13 cellular contexts compared by ENCODE assay signal in the genomic region with DNA sequence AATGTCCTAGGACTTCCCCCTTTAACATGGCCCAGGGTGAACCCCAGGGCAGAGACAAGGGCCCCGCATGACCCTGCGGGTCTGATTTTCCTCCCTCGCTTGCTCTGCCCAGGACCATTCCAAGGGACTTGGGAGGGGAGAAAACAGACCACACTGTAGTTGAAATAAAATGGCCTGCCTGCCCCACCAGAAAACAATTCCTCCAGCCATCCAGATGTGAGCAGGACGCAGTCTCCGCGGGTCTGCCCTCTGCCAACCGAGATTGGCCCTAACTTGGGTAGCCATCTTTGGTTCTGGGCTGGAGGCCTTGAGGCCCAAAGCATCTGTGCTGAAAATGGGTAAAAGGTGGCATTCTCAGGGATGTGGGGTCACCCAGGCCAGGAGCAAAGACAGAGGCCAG.
A peak's percentile ranks its signal among the peaks of the same experiment; 100 is the strongest.
DNase-seq lines count a peak whose midpoint lies in the region; ATAC-seq and TF ChIP-seq lines count a peak whose summit lies in the region.
"Had no signal": no experiment of that assay in that cellular context is flagged by ENCODE, and none has a peak within 500 bp of the region (broad histone marks: within the 10 kb centered on the region; RNA-seq: fewer than 3 reads in every experiment).

No MANE protein-coding gene starts in this region.

- H3K27ac Mint-ChIP-seq in osteocyte (ENCODE audit: unreplicated experiment) = peak overlapping the region; percentile 83
- H3K27ac Mint-ChIP-seq: activated naive CD8-positive, alpha-beta T cell treated with anti-CD3 and anti-CD28 coated beads, Interleukin-2, amount 10 ng/mL, durations not matched to agents 7 days and 5 days; stimulated activated naive CD8-positive, alpha-beta T cell treated with anti-CD3 and anti-CD28 coated beads, Interleukin-15, Interleukin-2, amounts not matched to agents 100 ng/mL and 50 ng/mL, for 24 hours had no signal

- H3K27me3 ChIP-seq in RWPE2 (ENCODE audit: insufficient read depth, poor library complexity, severe bottlenecking) (no peaks in the 10 kb centered on the region), endocrine pancreas (ENCODE audit: control insufficient read depth, insufficient read depth, low read length) (no peaks in the 10 kb centered on the region), tibial artery (no peaks in the 10 kb centered on the region)

- peaks cover 15% of the 10 kb centered on the region for H3K4me1 ChIP-seq in RWPE2 (ENCODE audit: insufficient read depth, poor library complexity, severe bottlenecking)
- no peaks in the 10 kb centered on the region for H3K4me1 ChIP-seq in endocrine pancreas (ENCODE audit: control insufficient read depth, insufficient read depth, low read length)
- peaks cover 18 to 69% (median 37%) of the 10 kb centered on the region in 4 donors for H3K4me1 ChIP-seq in tibial artery

- DNase-seq in RWPE2 (ENCODE audit: low spot score) (no peak), osteocyte (ENCODE audit: extremely low spot score, unreplicated experiment) (no peak), tibial artery (no peak), NCI-H146 (lab: John Stamatoyannopoulos, UW) (no peak), NCI-H2196 treated with DMSO at 0.1 percent for 48 hours (lab: John Stamatoyannopoulos, UW; ENCODE audit: unreplicated experiment) (no peak), mucosa of gallbladder (ENCODE audit: low spot score) (no peak)
- DNase-seq: activated naive CD8-positive, alpha-beta T cell treated with anti-CD3 and anti-CD28 coated beads, Interleukin-2, amount 10 ng/mL, durations not matched to agents 7 days and 5 days; COR-L47; effector CD8-positive, alpha-beta T cell; NCI-H69 had no signal

- H3K27me3 Mint-ChIP-seq in osteocyte (ENCODE audit: unreplicated experiment) = no peaks in the 10 kb centered on the region
- H3K27me3 Mint-ChIP-seq: activated naive CD8-positive, alpha-beta T cell treated with anti-CD3 and anti-CD28 coated beads, Interleukin-2, amount 10 ng/mL, durations not matched to agents 7 days and 5 days; stimulated activated naive CD8-positive, alpha-beta T cell treated with anti-CD3 and anti-CD28 coated beads, Interleukin-15, Interleukin-2, amounts not matched to agents 100 ng/mL and 50 ng/mL, for 24 hours had no signal

- intact Hi-C loops in tibial artery (cut with DNase I; ENCODE audit: low total_unique reads) = no loop called here

- H3K4me3 Mint-ChIP-seq in osteocyte (ENCODE audit: unreplicated experiment) = no peak overlapping the region
- H3K4me3 Mint-ChIP-seq: activated naive CD8-positive, alpha-beta T cell treated with anti-CD3 and anti-CD28 coated beads, Interleukin-2, amount 10 ng/mL, durations not matched to agents 7 days and 5 days; stimulated activated naive CD8-positive, alpha-beta T cell treated with anti-CD3 and anti-CD28 coated beads, Interleukin-15, Interleukin-2, amounts not matched to agents 100 ng/mL and 50 ng/mL, for 24 hours had no signal

- H3K9me3 Mint-ChIP-seq in osteocyte (ENCODE audit: unreplicated experiment) = no peaks in the 10 kb centered on the region
- H3K9me3 Mint-ChIP-seq: activated naive CD8-positive, alpha-beta T cell treated with anti-CD3 and anti-CD28 coated beads, Interleukin-2, amount 10 ng/mL, durations not matched to agents 7 days and 5 days; stimulated activated naive CD8-positive, alpha-beta T cell treated with anti-CD3 and anti-CD28 coated beads, Interleukin-15, Interleukin-2, amounts not matched to agents 100 ng/mL and 50 ng/mL, for 24 hours had no signal

- H3K36me3 ChIP-seq in RWPE2 (ENCODE audit: low read depth) = peaks cover 88% of the 10 kb centered on the region
- peaks cover 7% of the 10 kb centered on the region for H3K36me3 ChIP-seq in endocrine pancreas (ENCODE audit: control insufficient read depth, insufficient read depth, low read length)
- peaks cover 13 to 72% (median 56%) of the 10 kb centered on the region in 3 donors for H3K36me3 ChIP-seq in tibial artery

- ATAC-seq in RWPE2 (ENCODE audit: low read depth) (no peak), GM19452 (IDR thresholded peaks at IDR 0.05; ENCODE audit: unreplicated experiment) (no peak)

- H3K27ac ChIP-seq in RWPE2 (ENCODE audit: poor library complexity, severe bottlenecking) (peak overlapping the region; percentile 73), tibial artery (peak overlapping the region; percentile 85 to 90)

- H3K9ac ChIP-seq in endocrine pancreas (ENCODE audit: control insufficient read depth, insufficient read depth, low read length) = peak overlapping the region; percentile 54

- TF ChIP-seq CTCF in RWPE2 (IDR thresholded peaks at IDR 0.05; ENCODE audit: poor library complexity, severe bottlenecking) (no peak), osteocyte (IDR thresholded peaks at IDR 0.05) (no peak), tibial artery (IDR thresholded peaks at IDR 0.05) (no peak)

- peaks cover 10% of the 10 kb centered on the region for H3K36me3 Mint-ChIP-seq in osteocyte (ENCODE audit: unreplicated experiment)
- H3K36me3 Mint-ChIP-seq: activated naive CD8-positive, alpha-beta T cell treated with anti-CD3 and anti-CD28 coated beads, Interleukin-2, amount 10 ng/mL, durations not matched to agents 7 days and 5 days had no signal

- H3K9me3 ChIP-seq in RWPE2 (ENCODE audit: severe bottlenecking) (no peaks in the 10 kb centered on the region), endocrine pancreas (ENCODE audit: control insufficient read depth, low read length) (no peaks in the 10 kb centered on the region), tibial artery (no peaks in the 10 kb centered on the region)

- no peak overlapping the region for H3K4me3 ChIP-seq in RWPE2 (ENCODE audit: severe bottlenecking)
- H3K4me3 ChIP-seq in endocrine pancreas (ENCODE audit: control insufficient read depth, insufficient read depth, low read length) = no peak overlapping the region
- H3K4me3 ChIP-seq in tibial artery = no peak overlapping the region

- peaks cover 36% of the 10 kb centered on the region for H3K4me1 Mint-ChIP-seq in osteocyte (ENCODE audit: unreplicated experiment)
- H3K4me1 Mint-ChIP-seq: activated naive CD8-positive, alpha-beta T cell treated with anti-CD3 and anti-CD28 coated beads, Interleukin-2, amount 10 ng/mL, durations not matched to agents 7 days and 5 days had no signal
